Comparison of ENCODE assay signal across 21 cellular contexts in genomic region chr4:1229117-1229849, GRCh38. TPM values are rescaled to one million over a fixed set of nuclear protein-coding genes. Genes with fewer than 3 reads are reported as not detected.
DNase-seq lines count a peak whose midpoint lies in the region; ATAC-seq and TF ChIP-seq lines count a peak whose summit lies in the region.
"Had no signal": no experiment of that assay in that cellular context is flagged by ENCODE, and none has a peak within 500 bp of the region (broad histone marks: within the 10 kb centered on the region; RNA-seq: fewer than 3 reads in every experiment).

No MANE protein-coding gene starts in this region.

- TF ChIP-seq EP300 in SK-N-SH (IDR thresholded peaks at IDR 0.05; ENCODE audit: borderline replicate concordance in 1 of 2, low read depth in 1 of 2, low read length in 1 of 2), result no peak

- no peak overlapping the region for H2BK120ac ChIP-seq in trophoblast cell (ENCODE audit: insufficient read depth, low read length, poor library complexity)

- intact Hi-C loops in Caco-2 (cut with micrococcal nuclease; ENCODE audit: unreplicated experiment) (no loop called here), CD14-positive monocyte (cut with micrococcal nuclease) (no loop called here)

- peaks cover 5% of the 10 kb centered on the region for H3K36me3 ChIP-seq in Caco-2 (ENCODE audit: control insufficient read depth, insufficient read depth, low read length)
- H3K36me3 ChIP-seq in DND-41 (ENCODE audit: insufficient read depth, low read length), result peaks cover 100% of the 10 kb centered on the region
- peaks cover 93% of the 10 kb centered on the region in 2 experiments for H3K36me3 ChIP-seq in trophoblast cell (ENCODE audit: control insufficient read depth in 1 of 2, insufficient read depth in 2 of 2, low read length in 2 of 2)
- H3K36me3 ChIP-seq in SK-N-SH (replicated peaks in 1 of 2; ENCODE audit: control insufficient read depth in 1 of 2, insufficient read depth in 2 of 2, low read length in 1 of 2), result peaks cover 10 to 79% of the 10 kb centered on the region in 2 experiments

- no peak overlapping the region for H3K23ac ChIP-seq in trophoblast cell (ENCODE audit: low read length)

- no peaks in the 10 kb centered on the region for H3F3A ChIP-seq in SK-N-SH (replicated peaks; ENCODE audit: insufficient read depth)

- H3K79me2 ChIP-seq in DND-41 (ENCODE audit: insufficient read depth, low read length) (peaks cover 60% of the 10 kb centered on the region), trophoblast cell (ENCODE audit: control insufficient read depth, insufficient read depth, low read length, poor library complexity) (no peaks in the 10 kb centered on the region), SK-N-SH (ENCODE audit: insufficient read depth) (0 out of 2 replicates have a peak, but pooled peaks cover 8% of the 10 kb centered on the region)

- H3K14ac ChIP-seq in trophoblast cell (ENCODE audit: low read length), result no peak overlapping the region

- no CpG with 5 or more reads among the region's 27 CpGs for WGBS in trophoblast cell (ENCODE audit: extremely low coverage, insufficient coverage, insufficient read length)
- WGBS in SK-N-SH (ENCODE audit: low lambda C conversion rate), result no CpG with 5 or more reads among the region's 27 CpGs

- no peak overlapping the region for H4K12ac ChIP-seq in trophoblast cell (ENCODE audit: low read depth, low read length)

- no peak overlapping the region for H2BK5ac ChIP-seq in trophoblast cell (ENCODE audit: low read depth, low read length, poor library complexity)

- H3K4me3 ChIP-seq in Caco-2 (ENCODE audit: low read depth, low read length) (no peak overlapping the region), DND-41 (ENCODE audit: low read depth in 1 of 2, low read length in 2 of 2) (no peak overlapping the region), trophoblast cell (ENCODE audit: low read depth, low read length) (no peak overlapping the region), SK-N-SH (ENCODE audit: low read depth in 2 of 2, low read length in 1 of 2) (no peak overlapping the region)

- H3K4me2 ChIP-seq in DND-41 (ENCODE audit: insufficient read depth, low read length) (no peak overlapping the region), trophoblast cell (ENCODE audit: low read length) (no peak overlapping the region), SK-N-SH (no peak overlapping the region)
- H3K4me2 ChIP-seq: KMS-11 had no signal

- no peak overlapping the region for H2BK12ac ChIP-seq in trophoblast cell (ENCODE audit: low read length)

- no peak for TF ChIP-seq RAD21 in SK-N-SH (IDR thresholded peaks at IDR 0.05; ENCODE audit: low read length)

- H3K9me3 ChIP-seq in Caco-2 (no peaks in the 10 kb centered on the region), DND-41 (ENCODE audit: insufficient read depth, low read length, severe bottlenecking) (no peaks in the 10 kb centered on the region), T-helper 17 cell (ENCODE audit: control insufficient read depth, low read length, poor library complexity, severe bottlenecking) (no peaks in the 10 kb centered on the region), trophoblast cell (ENCODE audit: insufficient read depth, low read depth, low read length) (peaks cover 14% of the 10 kb centered on the region), SK-N-SH (no peaks in the 10 kb centered on the region)

- ATAC-seq in DND-41 (ENCODE audit: insufficient read depth, low read depth) (0 out of 3 replicates have a peak, but pooled peaks have one; percentile 8), T-helper 17 cell (no peak)
- ATAC-seq: CD8-positive, alpha-beta T cell had no signal

- H3K36me3 Mint-ChIP-seq in Caco-2 (ENCODE audit: insufficient read depth, unreplicated experiment), result peaks cover 90% of the 10 kb centered on the region
- peaks cover 6% of the 10 kb centered on the region for H3K36me3 Mint-ChIP-seq in T-helper 17 cell (ENCODE audit: low read depth)
- H3K36me3 Mint-ChIP-seq in CD14-positive monocyte, result peaks cover 72 to 98% of the 10 kb centered on the region in 2 donors

- no peaks in the 10 kb centered on the region for H3K79me1 ChIP-seq in trophoblast cell (ENCODE audit: low read length)

- H3K27me3 Mint-ChIP-seq in Caco-2 (ENCODE audit: insufficient read depth, unreplicated experiment), result no peaks in the 10 kb centered on the region
- H3K27me3 Mint-ChIP-seq in T-helper 17 cell, result no peaks in the 10 kb centered on the region
- H3K27me3 Mint-ChIP-seq in CD14-positive monocyte (ENCODE audit: low read depth in 3 of 3), result no peaks in the 10 kb centered on the region

- H3K9ac ChIP-seq in DND-41 (ENCODE audit: low read depth, low read length) (no peak overlapping the region), trophoblast cell (ENCODE audit: low read length) (peak overlapping the region; percentile 14), SK-N-SH (no peak overlapping the region)
- H3K9ac ChIP-seq: KMS-11 had no signal

- CTCF ChIA-PET in Caco-2 (lab: Charles Lee), result no interaction called here
- CTCF ChIA-PET in SK-N-SH (lab: Yijun Ruan, JAX), result no interaction called here

- peaks cover 81% of the 10 kb centered on the region for H4K20me1 ChIP-seq in DND-41 (ENCODE audit: insufficient read depth, low read length)
- peaks cover 9% of the 10 kb centered on the region; the same call in 1 of the 2 replicates for H4K20me1 ChIP-seq in SK-N-SH (ENCODE audit: insufficient read depth)

- TF ChIP-seq CTCF in Caco-2 (IDR thresholded peaks at IDR 0.05; ENCODE audit: insufficient read depth in 1 of 2, low read depth in 1 of 2, low read length in 1 of 2, severe bottlenecking in 1 of 2, unreplicated experiment in 1 of 2), result no peak
- peak; percentile 4 for TF ChIP-seq CTCF in DND-41 (IDR thresholded peaks at IDR 0.05; ENCODE audit: borderline replicate concordance, extremely low read depth, low read length, poor library complexity, severe bottlenecking)
- TF ChIP-seq CTCF in CD14-positive monocyte (IDR thresholded peaks at IDR 0.05), result no peak
- no peak for TF ChIP-seq CTCF in SK-N-SH (IDR thresholded peaks at IDR 0.05)

- H3K18ac ChIP-seq in trophoblast cell (ENCODE audit: low read length), result no peak overlapping the region

- H3K4me3 Mint-ChIP-seq in Caco-2 (ENCODE audit: unreplicated experiment), result no peak overlapping the region
- no peak overlapping the region for H3K4me3 Mint-ChIP-seq in T-helper 17 cell
- no peak overlapping the region for H3K4me3 Mint-ChIP-seq in CD14-positive monocyte
- H3K4me3 Mint-ChIP-seq: CD8-positive, alpha-beta T cell; HFFc6 had no signal

- H3K27ac Mint-ChIP-seq in Caco-2 (ENCODE audit: unreplicated experiment) (peak overlapping the region; percentile 48), T-helper 17 cell (peak overlapping the region; percentile 24), CD14-positive monocyte (no peak overlapping the region)
- H3K27ac Mint-ChIP-seq: CD8-positive, alpha-beta T cell; HFFc6 had no signal

- no peak overlapping the region for H2AK5ac ChIP-seq in trophoblast cell (ENCODE audit: low read length)

- H3K4ac ChIP-seq in trophoblast cell (ENCODE audit: low read depth, low read length), result no peak overlapping the region

- H3K9me3 Mint-ChIP-seq in Caco-2 (ENCODE audit: unreplicated experiment) (no peaks in the 10 kb centered on the region), CD14-positive monocyte (peaks cover 0 to 2% (median 0%) of the 10 kb centered on the region in 7 donors)
- H3K9me3 Mint-ChIP-seq: CD8-positive, alpha-beta T cell; HFFc6 had no signal

- DNase-seq in Caco-2 (no peak), DND-41 (no peak), T-helper 17 cell (no peak), trophoblast cell (no peak), CD14-positive monocyte (ENCODE audit: low spot score) (no peak), DMS 273 treated with DMSO at 0.1 percent for 48 hours (lab: John Stamatoyannopoulos, UW) (no peak), SK-N-SH (no peak)
- DNase-seq: C1 segment of cervical spinal cord; CD8-positive, alpha-beta T cell; DMS79 treated with DMSO at 0.1 percent for 48 hours; H7; HFFc6; NCI-H1048; NCI-H1417 treated with DMSO at 0.1 percent for 48 hours; NCI-H1694 treated with DMSO at 0.1 percent for 48 hours; NCI-H2081; NCI-H2227 treated with DMSO at 0.1 percent for 48 hours; NCI-H69; RPMI8226; SHP77 had no signal

- no peaks in the 10 kb centered on the region for H3K9me2 ChIP-seq in SK-N-SH

- no peak overlapping the region for H4K8ac ChIP-seq in trophoblast cell (ENCODE audit: low read depth, low read length)

- H3K4me1 ChIP-seq in Caco-2 (no peaks in the 10 kb centered on the region), DND-41 (ENCODE audit: insufficient read depth, low read length) (no peaks in the 10 kb centered on the region), trophoblast cell (ENCODE audit: control insufficient read depth in 1 of 2, insufficient read depth in 2 of 2, low read length in 2 of 2) (peaks cover 10% of the 10 kb centered on the region in 2 experiments), SK-N-SH (ENCODE audit: control insufficient read depth in 1 of 2, insufficient read depth in 2 of 2, low read depth in 1 of 2, low read length in 1 of 2) (peaks cover 0 to 17% of the 10 kb centered on the region in 2 experiments; a peak in 1 of 4 replicates)

- H4K91ac ChIP-seq in trophoblast cell (ENCODE audit: low read depth, low read length), result no peak overlapping the region

- H3K27ac ChIP-seq in DND-41 (ENCODE audit: low read length), result no peak overlapping the region
- H3K27ac ChIP-seq in trophoblast cell (ENCODE audit: low read depth, low read length), result no peak overlapping the region
- H3K27ac ChIP-seq in SK-N-SH (ENCODE audit: low read depth in 2 of 2, low read length in 1 of 2), result no peak overlapping the region
- H3K27ac ChIP-seq: KMS-11 had no signal

- H3K27me3 ChIP-seq in Caco-2 (replicated peaks; ENCODE audit: control insufficient read depth, insufficient read depth, low read length) (no peaks in the 10 kb centered on the region), DND-41 (ENCODE audit: insufficient read depth, low read length, poor library complexity) (no peaks in the 10 kb centered on the region), trophoblast cell (ENCODE audit: insufficient read depth, low read length) (no peaks in the 10 kb centered on the region), SK-N-SH (ENCODE audit: insufficient read depth) (no peaks in the 10 kb centered on the region)

- POLR2A ChIA-PET in Caco-2 (lab: Charles Lee), result no interaction called here
- POLR2A ChIA-PET in SK-N-SH (lab: Yijun Ruan, JAX), result no interaction called here

- H2AFZ ChIP-seq in DND-41 (ENCODE audit: low read depth, low read length) (no peak overlapping the region), trophoblast cell (ENCODE audit: insufficient read depth, low read length, poor library complexity) (no peak overlapping the region), SK-N-SH (ENCODE audit: low read depth) (no peak overlapping the region)

- BruUV-seq in Caco-2 (replicated peaks; lab: Mats Ljungman, UMichigan), result no TSS peak

- H3K4me1 Mint-ChIP-seq in Caco-2 (ENCODE audit: low read depth, unreplicated experiment) (no peaks in the 10 kb centered on the region), T-helper 17 cell (peaks cover 5% of the 10 kb centered on the region), CD14-positive monocyte (peaks cover 8% of the 10 kb centered on the region)

RNA-seq across cellular contexts. Expression of gene CTBP1, which starts 19.6 kb away (rescaled TPM):
- total RNA-seq in Caco-2 (2022) (184 TPM in 2 replicates), T-helper 17 cell (100 to 1,000 TPM; 164 to 184 TPM)
- 76.4 and 79.7 TPM in 2 replicates for polyA plus RNA-seq in trophoblast cell (2013)
- polyA plus RNA-seq in CD14-positive monocyte (10 to 100 TPM; 21.3 to 42.1 TPM), SK-N-SH (2012; rRNA removed) (158 and 183 TPM in 2 replicates)
- 73.8 and 122 TPM in 2 replicates for polyA plus RNA-seq in SK-N-SH (2012; cell fraction: cytosol; rRNA removed)
- 419 and 467 TPM in 2 replicates for polyA plus RNA-seq in SK-N-SH (2012; cell fraction: nucleus; rRNA removed)

RNA-seq across cellular contexts. Expression of gene SPON2, which starts 56.9 kb away (rescaled TPM):
- 3.1 and 4.0 TPM in 2 replicates for total RNA-seq in Caco-2 (2022)
- 1 to 10 TPM; 5.2 to 7.4 TPM for total RNA-seq in T-helper 17 cell
- 13.7 TPM in 2 replicates for polyA plus RNA-seq in trophoblast cell (2013)
- under 1 TPM; 0.74 to 0.90 TPM for polyA plus RNA-seq in CD14-positive monocyte
- polyA plus RNA-seq in SK-N-SH (2012; rRNA removed), result 11.4 and 14.5 TPM in 2 replicates
- 4.0 and 5.2 TPM in 2 replicates for polyA plus RNA-seq in SK-N-SH (2012; cell fraction: cytosol; rRNA removed)
- polyA plus RNA-seq in SK-N-SH (2012; cell fraction: nucleus; rRNA removed), result 140 and 311 TPM in 2 replicates

Comparison
In these comparisons a context has a peak if more than half of its experiments do, and no peak if none do; other contexts are left out.
1. H3K27ac Mint-ChIP-seq: peak in Caco-2 (single experiment) and T-helper 17 cell (single experiment); none in CD14-positive monocyte (0 of 7).